ENCODE assay signal across 1 cellular context in genomic region chr11:10476927-10477689, GRCh38.
TF ChIP-seq lines count a peak whose summit lies in the region.

No MANE protein-coding gene starts in this region.

TF ChIP-seq in WTC11, 78 proteins besides CTCF, POLR2A, EP300 and RAD21 (continued from another document):
- TF ChIP-seq, protein P1, sequence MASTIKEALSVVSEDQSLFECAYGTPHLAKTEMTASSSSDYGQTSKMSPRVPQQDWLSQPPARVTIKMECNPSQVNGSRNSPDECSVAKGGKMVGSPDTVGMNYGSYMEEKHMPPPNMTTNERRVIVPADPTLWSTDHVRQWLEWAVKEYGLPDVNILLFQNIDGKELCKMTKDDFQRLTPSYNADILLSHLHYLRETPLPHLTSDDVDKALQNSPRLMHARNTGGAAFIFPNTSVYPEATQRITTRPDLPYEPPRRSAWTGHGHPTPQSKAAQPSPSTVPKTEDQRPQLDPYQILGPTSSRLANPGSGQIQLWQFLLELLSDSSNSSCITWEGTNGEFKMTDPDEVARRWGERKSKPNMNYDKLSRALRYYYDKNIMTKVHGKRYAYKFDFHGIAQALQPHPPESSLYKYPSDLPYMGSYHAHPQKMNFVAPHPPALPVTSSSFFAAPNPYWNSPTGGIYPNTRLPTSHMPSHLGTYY (CRISPR knock-in tag; IDR thresholded peaks at IDR 0.05), result no peak
- TF ChIP-seq, protein P2, sequence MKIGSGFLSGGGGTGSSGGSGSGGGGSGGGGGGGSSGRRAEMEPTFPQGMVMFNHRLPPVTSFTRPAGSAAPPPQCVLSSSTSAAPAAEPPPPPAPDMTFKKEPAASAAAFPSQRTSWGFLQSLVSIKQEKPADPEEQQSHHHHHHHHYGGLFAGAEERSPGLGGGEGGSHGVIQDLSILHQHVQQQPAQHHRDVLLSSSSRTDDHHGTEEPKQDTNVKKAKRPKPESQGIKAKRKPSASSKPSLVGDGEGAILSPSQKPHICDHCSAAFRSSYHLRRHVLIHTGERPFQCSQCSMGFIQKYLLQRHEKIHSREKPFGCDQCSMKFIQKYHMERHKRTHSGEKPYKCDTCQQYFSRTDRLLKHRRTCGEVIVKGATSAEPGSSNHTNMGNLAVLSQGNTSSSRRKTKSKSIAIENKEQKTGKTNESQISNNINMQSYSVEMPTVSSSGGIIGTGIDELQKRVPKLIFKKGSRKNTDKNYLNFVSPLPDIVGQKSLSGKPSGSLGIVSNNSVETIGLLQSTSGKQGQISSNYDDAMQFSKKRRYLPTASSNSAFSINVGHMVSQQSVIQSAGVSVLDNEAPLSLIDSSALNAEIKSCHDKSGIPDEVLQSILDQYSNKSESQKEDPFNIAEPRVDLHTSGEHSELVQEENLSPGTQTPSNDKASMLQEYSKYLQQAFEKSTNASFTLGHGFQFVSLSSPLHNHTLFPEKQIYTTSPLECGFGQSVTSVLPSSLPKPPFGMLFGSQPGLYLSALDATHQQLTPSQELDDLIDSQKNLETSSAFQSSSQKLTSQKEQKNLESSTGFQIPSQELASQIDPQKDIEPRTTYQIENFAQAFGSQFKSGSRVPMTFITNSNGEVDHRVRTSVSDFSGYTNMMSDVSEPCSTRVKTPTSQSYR (CRISPR knock-in tag; IDR thresholded peaks at IDR 0.05), result no peak
- no peak for TF ChIP-seq E2F4 (CRISPR knock-in tag; IDR thresholded peaks at IDR 0.05; ENCODE audit: borderline replicate concordance, low read depth)
- TF ChIP-seq, protein P3, sequence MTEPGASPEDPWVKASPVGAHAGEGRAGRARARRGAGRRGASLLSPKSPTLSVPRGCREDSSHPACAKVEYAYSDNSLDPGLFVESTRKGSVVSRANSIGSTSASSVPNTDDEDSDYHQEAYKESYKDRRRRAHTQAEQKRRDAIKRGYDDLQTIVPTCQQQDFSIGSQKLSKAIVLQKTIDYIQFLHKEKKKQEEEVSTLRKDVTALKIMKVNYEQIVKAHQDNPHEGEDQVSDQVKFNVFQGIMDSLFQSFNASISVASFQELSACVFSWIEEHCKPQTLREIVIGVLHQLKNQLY (CRISPR knock-in tag; IDR thresholded peaks at IDR 0.05), result no peak
- no peak for TF ChIP-seq GRHL2 (CRISPR knock-in tag; IDR thresholded peaks at IDR 0.05; ENCODE audit: insufficient replicate concordance, severe bottlenecking)
- TF ChIP-seq, protein P4, sequence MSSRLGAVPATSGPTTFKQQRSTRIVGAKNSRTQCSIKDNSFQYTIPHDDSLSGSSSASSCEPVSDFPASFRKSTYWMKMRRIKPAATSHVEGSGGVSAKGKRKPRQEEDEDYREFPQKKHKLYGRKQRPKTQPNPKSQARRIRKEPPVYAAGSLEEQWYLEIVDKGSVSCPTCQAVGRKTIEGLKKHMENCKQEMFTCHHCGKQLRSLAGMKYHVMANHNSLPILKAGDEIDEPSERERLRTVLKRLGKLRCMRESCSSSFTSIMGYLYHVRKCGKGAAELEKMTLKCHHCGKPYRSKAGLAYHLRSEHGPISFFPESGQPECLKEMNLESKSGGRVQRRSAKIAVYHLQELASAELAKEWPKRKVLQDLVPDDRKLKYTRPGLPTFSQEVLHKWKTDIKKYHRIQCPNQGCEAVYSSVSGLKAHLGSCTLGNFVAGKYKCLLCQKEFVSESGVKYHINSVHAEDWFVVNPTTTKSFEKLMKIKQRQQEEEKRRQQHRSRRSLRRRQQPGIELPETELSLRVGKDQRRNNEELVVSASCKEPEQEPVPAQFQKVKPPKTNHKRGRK (CRISPR knock-in tag; IDR thresholded peaks at IDR 0.05; ENCODE audit: borderline replicate concordance), result no peak
- TF ChIP-seq ZNF416 (CRISPR knock-in tag; IDR thresholded peaks at IDR 0.05), result no peak
- no peak for TF ChIP-seq ELF4 (CRISPR knock-in tag; IDR thresholded peaks at IDR 0.05; ENCODE audit: low read depth)
- TF ChIP-seq, protein P5, sequence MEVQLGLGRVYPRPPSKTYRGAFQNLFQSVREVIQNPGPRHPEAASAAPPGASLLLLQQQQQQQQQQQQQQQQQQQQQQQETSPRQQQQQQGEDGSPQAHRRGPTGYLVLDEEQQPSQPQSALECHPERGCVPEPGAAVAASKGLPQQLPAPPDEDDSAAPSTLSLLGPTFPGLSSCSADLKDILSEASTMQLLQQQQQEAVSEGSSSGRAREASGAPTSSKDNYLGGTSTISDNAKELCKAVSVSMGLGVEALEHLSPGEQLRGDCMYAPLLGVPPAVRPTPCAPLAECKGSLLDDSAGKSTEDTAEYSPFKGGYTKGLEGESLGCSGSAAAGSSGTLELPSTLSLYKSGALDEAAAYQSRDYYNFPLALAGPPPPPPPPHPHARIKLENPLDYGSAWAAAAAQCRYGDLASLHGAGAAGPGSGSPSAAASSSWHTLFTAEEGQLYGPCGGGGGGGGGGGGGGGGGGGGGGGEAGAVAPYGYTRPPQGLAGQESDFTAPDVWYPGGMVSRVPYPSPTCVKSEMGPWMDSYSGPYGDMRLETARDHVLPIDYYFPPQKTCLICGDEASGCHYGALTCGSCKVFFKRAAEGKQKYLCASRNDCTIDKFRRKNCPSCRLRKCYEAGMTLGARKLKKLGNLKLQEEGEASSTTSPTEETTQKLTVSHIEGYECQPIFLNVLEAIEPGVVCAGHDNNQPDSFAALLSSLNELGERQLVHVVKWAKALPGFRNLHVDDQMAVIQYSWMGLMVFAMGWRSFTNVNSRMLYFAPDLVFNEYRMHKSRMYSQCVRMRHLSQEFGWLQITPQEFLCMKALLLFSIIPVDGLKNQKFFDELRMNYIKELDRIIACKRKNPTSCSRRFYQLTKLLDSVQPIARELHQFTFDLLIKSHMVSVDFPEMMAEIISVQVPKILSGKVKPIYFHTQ (CRISPR knock-in tag; IDR thresholded peaks at IDR 0.05), result no peak
- TF ChIP-seq SP1 (CRISPR knock-in tag; conservative IDR thresholded peaks at IDR 0.05), result no peak
- no peak for TF ChIP-seq ZNF138 (CRISPR knock-in tag; conservative IDR thresholded peaks at IDR 0.05)
- TF ChIP-seq, protein P6, sequence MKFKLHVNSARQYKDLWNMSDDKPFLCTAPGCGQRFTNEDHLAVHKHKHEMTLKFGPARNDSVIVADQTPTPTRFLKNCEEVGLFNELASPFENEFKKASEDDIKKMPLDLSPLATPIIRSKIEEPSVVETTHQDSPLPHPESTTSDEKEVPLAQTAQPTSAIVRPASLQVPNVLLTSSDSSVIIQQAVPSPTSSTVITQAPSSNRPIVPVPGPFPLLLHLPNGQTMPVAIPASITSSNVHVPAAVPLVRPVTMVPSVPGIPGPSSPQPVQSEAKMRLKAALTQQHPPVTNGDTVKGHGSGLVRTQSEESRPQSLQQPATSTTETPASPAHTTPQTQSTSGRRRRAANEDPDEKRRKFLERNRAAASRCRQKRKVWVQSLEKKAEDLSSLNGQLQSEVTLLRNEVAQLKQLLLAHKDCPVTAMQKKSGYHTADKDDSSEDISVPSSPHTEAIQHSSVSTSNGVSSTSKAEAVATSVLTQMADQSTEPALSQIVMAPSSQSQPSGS (CRISPR knock-in tag; IDR thresholded peaks at IDR 0.05; ENCODE audit: borderline replicate concordance, low read depth), result no peak
- no peak for TF ChIP-seq OVOL2 (CRISPR knock-in tag; IDR thresholded peaks at IDR 0.05; ENCODE audit: borderline replicate concordance)
- TF ChIP-seq KAT7 (CRISPR knock-in tag; IDR thresholded peaks at IDR 0.05; ENCODE audit: borderline replicate concordance), result no peak
- no peak for TF ChIP-seq ZBTB21 (CRISPR knock-in tag; IDR thresholded peaks at IDR 0.05; ENCODE audit: borderline replicate concordance)
- TF ChIP-seq, protein P7, sequence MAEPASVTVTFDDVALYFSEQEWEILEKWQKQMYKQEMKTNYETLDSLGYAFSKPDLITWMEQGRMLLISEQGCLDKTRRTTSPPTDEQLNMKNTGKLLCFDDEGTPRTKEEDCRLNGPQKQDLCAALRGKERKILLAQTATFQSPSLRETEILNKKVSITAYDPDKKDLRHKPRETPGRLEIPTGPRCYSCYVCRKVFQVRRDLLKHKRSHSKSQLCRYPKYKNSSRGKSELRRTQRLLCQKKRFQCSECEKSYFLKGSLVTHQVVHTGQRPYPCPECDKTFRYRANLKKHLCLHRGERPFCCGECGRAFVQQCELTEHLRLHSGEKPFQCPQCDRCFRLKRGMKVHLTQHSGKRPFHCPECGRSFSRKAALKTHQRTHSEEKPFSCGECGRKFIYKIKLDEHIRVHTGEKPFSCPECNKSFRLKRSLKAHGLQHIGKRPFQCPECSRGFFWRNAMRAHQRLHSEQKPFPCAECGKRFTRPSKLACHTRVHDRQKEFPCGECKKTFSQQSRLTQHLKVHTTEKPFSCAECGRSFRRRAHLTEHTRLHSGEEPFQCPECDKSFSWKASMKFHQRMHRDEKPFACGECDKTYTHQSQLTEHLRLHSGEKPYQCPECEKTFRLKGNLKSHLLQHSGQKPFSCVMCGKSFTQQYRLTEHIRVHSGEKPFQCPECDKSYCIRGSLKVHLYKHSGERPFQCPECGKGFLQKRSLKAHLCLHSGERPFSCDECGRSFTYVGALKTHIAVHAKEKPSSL (CRISPR knock-in tag; conservative IDR thresholded peaks at IDR 0.05), result no peak
